Comparison of ENCODE assay signal across 8 cellular contexts in the genomic region with DNA sequence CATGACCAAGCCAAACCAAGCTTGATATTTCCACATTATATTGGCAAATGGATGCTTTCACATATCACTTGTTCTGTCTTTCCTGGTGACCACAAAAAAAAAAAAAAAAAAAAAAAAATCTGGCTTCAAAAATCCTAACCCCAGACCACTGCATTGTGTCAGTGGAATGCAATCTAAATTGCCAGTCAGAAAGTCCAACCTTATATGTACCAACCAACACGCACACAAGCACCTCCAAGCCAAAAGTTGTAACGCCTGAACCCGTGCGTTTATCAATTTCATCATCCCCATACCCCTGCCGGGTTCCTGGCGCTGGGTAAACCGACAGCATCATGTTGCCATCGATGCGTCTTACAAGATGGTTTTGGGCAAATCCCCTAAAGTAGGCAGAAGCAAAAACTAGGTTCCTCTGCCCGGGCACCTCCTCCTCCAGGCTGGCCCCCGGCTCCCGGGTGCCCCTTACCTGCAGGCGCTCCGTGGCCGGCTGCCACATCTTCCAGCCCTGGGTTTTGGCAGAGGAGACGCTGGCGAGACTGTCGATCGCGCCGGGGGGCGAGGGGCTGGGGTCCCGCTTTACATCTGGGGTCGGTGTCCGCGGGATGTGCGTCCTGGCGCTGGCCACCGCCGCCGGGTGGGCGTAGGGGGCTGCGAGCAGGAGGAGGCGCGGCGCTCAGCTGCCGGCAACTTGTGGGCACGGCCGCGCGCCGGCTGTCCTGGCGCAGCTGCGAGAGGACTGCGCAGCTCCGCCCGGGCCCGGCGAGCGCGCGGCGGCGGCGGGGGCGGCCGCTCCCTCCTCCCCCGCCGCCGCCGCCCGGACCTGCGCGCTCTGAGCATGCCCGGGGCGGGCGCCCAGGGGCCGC. TPM values are rescaled to one million over a fixed set of nuclear protein-coding genes. Genes with fewer than 3 reads are reported as not detected.
A peak's percentile ranks its signal among the peaks of the same experiment; 100 is the strongest.
DNase-seq lines count a peak whose midpoint lies in the region; ATAC-seq and TF ChIP-seq lines count a peak whose summit lies in the region.

A gene with protein sequence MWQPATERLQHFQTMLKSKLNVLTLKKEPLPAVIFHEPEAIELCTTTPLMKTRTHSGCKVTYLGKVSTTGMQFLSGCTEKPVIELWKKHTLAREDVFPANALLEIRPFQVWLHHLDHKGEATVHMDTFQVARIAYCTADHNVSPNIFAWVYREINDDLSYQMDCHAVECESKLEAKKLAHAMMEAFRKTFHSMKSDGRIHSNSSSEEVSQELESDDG (minus strand): TSS at position 737 of the 860 bp plus-strand sequence. CDS start 244 bp downstream, at position 493.

- H3K79me2 ChIP-seq in mammary epithelial cell (ENCODE audit: insufficient read depth, low read length), result no peaks in the 10 kb centered on the region

- H4K20me1 ChIP-seq in mammary epithelial cell (ENCODE audit: insufficient read depth, low read length), result no peaks in the 10 kb centered on the region

- peak within 1 kb of the TSS; percentile 97 for H3K4me2 ChIP-seq in mammary epithelial cell (ENCODE audit: insufficient read depth, low read depth, low read length)

- DNase-seq in SHP77 (lab: John Stamatoyannopoulos, UW) (peak; percentile 7 to 58), SHP77 treated with DMSO at 0.1 percent for 48 hours (lab: John Stamatoyannopoulos, UW) (no peak), mammary epithelial cell (peak; percentile 53), left kidney (ENCODE audit: low read depth, low spot score) (peak; percentile 76), SKM-1 (lab: John Stamatoyannopoulos, UW; ENCODE audit: unreplicated experiment) (no peak), DMS114 treated with DMSO at 0.1 percent for 48 hours (lab: John Stamatoyannopoulos, UW; ENCODE audit: unreplicated experiment) (no peak)

- H3K36me3 ChIP-seq in mammary epithelial cell (ENCODE audit: insufficient read depth, low read length), result no peaks in the 10 kb centered on the region

- dilution Hi-C loops in mammary epithelial cell (cut with HindIII; ENCODE audit: low sequenced_read_pairs), result no loop called here

- H2AFZ ChIP-seq in mammary epithelial cell (ENCODE audit: low read depth, low read length), result peak within 1 kb of the TSS; percentile 87

- intact Hi-C loops in mammary epithelial cell (cut with micrococcal nuclease), result loop anchor here (5.0 kb wide), 1 partner anchor 1223 kb away; no protein-coding TSS in a partner anchor

- no peaks in the 10 kb centered on the region for H3K27me3 ChIP-seq in mammary epithelial cell (ENCODE audit: insufficient read depth, low read length)

- peak within 1 kb of the TSS; percentile 47 to 65 (median 62) for H3K4me3 ChIP-seq in mammary epithelial cell (replicated peaks in 1 of 3; ENCODE audit: insufficient read depth in 1 of 3, low read depth in 2 of 3, low read length in 3 of 3)

- no peaks in the 10 kb centered on the region for H3K9me3 ChIP-seq in mammary epithelial cell (replicated peaks; ENCODE audit: insufficient read depth, low read length)

- H3K27ac ChIP-seq in mammary epithelial cell (ENCODE audit: insufficient read depth, low read depth, low read length) (no peak within 1 kb of the TSS), temporal lobe (ENCODE audit: low read depth, low read length) (no peak within 1 kb of the TSS)

- no peak for ATAC-seq in GM19463 (IDR thresholded peaks at IDR 0.05; ENCODE audit: unreplicated experiment)

- no TSS peak for BruUV-seq in mammary epithelial cell (replicated peaks; lab: Mats Ljungman, UMichigan)

- no peak for TF ChIP-seq CTCF in mammary epithelial cell (conservative IDR thresholded peaks at IDR 0.05 in 1 of 2, IDR thresholded peaks at IDR 0.05 in 1 of 2; ENCODE audit: extremely low read depth in 1 of 2, insufficient read depth in 1 of 2, low read depth in 1 of 2, low read length in 2 of 2)

- WGBS in mammary epithelial cell (ENCODE audit: low coverage, missing lambda C conversion rate), result 57% methylated on average over 9 of the region's 68 CpGs

- CTCF ChIA-PET in mammary epithelial cell (lab: Charles Lee; ENCODE audit: low non-redundant PET), result interaction anchor here (0.6 kb wide), 1 partner anchor 315 kb away, joined by 23 read pairs; no protein-coding TSS in a partner anchor

- H3K4me1 ChIP-seq in mammary epithelial cell (ENCODE audit: insufficient read depth, low read length), result peaks cover 13% of the 10 kb centered on the region

- in situ Hi-C loops in mammary epithelial cell (cut with MboI; ENCODE audit: low sequenced_read_pairs in 2 of 2), result loop anchor here in 1 of 2 donors (25.0 kb wide), 1 partner anchor 583 kb away; no protein-coding TSS in a partner anchor

- no peak within 1 kb of the TSS for H3K9ac ChIP-seq in mammary epithelial cell (ENCODE audit: insufficient read depth, low read length)

RNA-seq across cellular contexts. Expression of the gene that starts here (rescaled TPM):
- total RNA-seq in mammary epithelial cell, result 1 to 10 TPM in 1 of 2 donors, under 1 TPM in 1; 0.52 to 1.2 TPM
- polyA plus RNA-seq in mammary epithelial cell, result 1.3 TPM
- polyA minus RNA-seq in mammary epithelial cell, result not detected
- total RNA-seq in temporal lobe, result 32.0 TPM

Comparison
In these comparisons a context has a peak if more than half of its experiments do, and no peak if none do; other contexts are left out.
1. RNA of the gene that starts here (total RNA-seq): 32.0 TPM in temporal lobe (single experiment); 0.52 to 1.2 TPM in mammary epithelial cell; every median in the first group is over 10 times any median in the second.
2. DNase-seq: peak in SHP77 (2 of 2), mammary epithelial cell (single experiment) and left kidney (single experiment); none in SHP77 treated with DMSO at 0.1 percent for 48 hours (single experiment), SKM-1 (single experiment) and DMS114 treated with DMSO at 0.1 percent for 48 hours (single experiment).